Comparison of ENCODE assay signal across 1 cellular context in genomic region chr3:52682016-52682415, GRCh38.
TF ChIP-seq lines count a peak whose summit lies in the region.

No MANE protein-coding gene starts in this region.

TF ChIP-seq in HepG2, 621 proteins besides CTCF, POLR2A, EP300 and RAD21 (continued from another document and continues in another):
- TF ChIP-seq PRDM15 (CRISPR knock-in tag; IDR thresholded peaks at IDR 0.05) (no peak), SP2 (CRISPR knock-in tag; IDR thresholded peaks at IDR 0.05) (no peak), ZFP36 (IDR thresholded peaks at IDR 0.05; ENCODE audit: borderline replicate concordance, low read depth, low read length, partially characterized antibody) (no peak), BRCA1 (CRISPR knock-in tag; IDR thresholded peaks at IDR 0.05) (no peak), TCF12 (IDR thresholded peaks at IDR 0.05) (no peak), TCF12 (CRISPR knock-in tag; IDR thresholded peaks at IDR 0.05) (no peak), NCOR1 (IDR thresholded peaks at IDR 0.05; ENCODE audit: borderline replicate concordance, low read length) (peak; percentile 42; the same call in 1 of the 2 replicates), ZNF362 (CRISPR knock-in tag; IDR thresholded peaks at IDR 0.05; ENCODE audit: borderline replicate concordance) (peak; percentile 62; the same call in 1 of the 2 replicates), ZSCAN30 (CRISPR knock-in tag; IDR thresholded peaks at IDR 0.05) (no peak), ZKSCAN1 (IDR thresholded peaks at IDR 0.05; ENCODE audit: low read length) (no peak), CEBPZ (IDR thresholded peaks at IDR 0.05; ENCODE audit: low read length) (no peak), NR2C2 (CRISPR knock-in tag; IDR thresholded peaks at IDR 0.05; ENCODE audit: borderline replicate concordance) (0 out of 2 replicates have a peak, but pooled peaks have one; percentile 19), NPAS2 (CRISPR knock-in tag; IDR thresholded peaks at IDR 0.05; ENCODE audit: borderline replicate concordance) (no peak), GATAD2A (CRISPR knock-in tag; IDR thresholded peaks at IDR 0.05) (peak; percentile 89), TFAP4 (IDR thresholded peaks at IDR 0.05; ENCODE audit: borderline replicate concordance, low read depth) (peak; percentile 61; the same call in 1 of the 2 replicates), ZNF317 (CRISPR knock-in tag; IDR thresholded peaks at IDR 0.05) (no peak), TFDP1 (CRISPR knock-in tag; IDR thresholded peaks at IDR 0.05; ENCODE audit: borderline replicate concordance) (peak; percentile 60; the same call in 1 of the 2 replicates), ZNF510 (CRISPR knock-in tag; IDR thresholded peaks at IDR 0.05; ENCODE audit: low read depth) (no peak), XBP1 (CRISPR knock-in tag; IDR thresholded peaks at IDR 0.05) (no peak), HNF4G (IDR thresholded peaks at IDR 0.05; ENCODE audit: borderline replicate concordance, low read depth, low read length) (peak; percentile 64; the same call in 1 of the 2 replicates), HNF4G (CRISPR knock-in tag; IDR thresholded peaks at IDR 0.05; ENCODE audit: borderline replicate concordance, low read depth) (no peak), ZMAT5 (CRISPR knock-in tag; IDR thresholded peaks at IDR 0.05; ENCODE audit: borderline replicate concordance, low read depth) (no peak), FUBP1 (CRISPR knock-in tag; IDR thresholded peaks at IDR 0.05; ENCODE audit: borderline replicate concordance) (no peak), ZNF841 (CRISPR knock-in tag; IDR thresholded peaks at IDR 0.05; ENCODE audit: borderline replicate concordance) (no peak), HNRNPL (IDR thresholded peaks at IDR 0.05; ENCODE audit: low read depth, low read length) (no peak), PRDM4 (CRISPR knock-in tag; IDR thresholded peaks at IDR 0.05; ENCODE audit: borderline replicate concordance) (no peak), NR2F1 (CRISPR knock-in tag; IDR thresholded peaks at IDR 0.05) (no peak), IKZF1 (IDR thresholded peaks at IDR 0.05) (no peak), ZNF180 (CRISPR knock-in tag; IDR thresholded peaks at IDR 0.05; ENCODE audit: borderline replicate concordance, low read depth) (no peak), DPF2 (CRISPR knock-in tag; IDR thresholded peaks at IDR 0.05; ENCODE audit: borderline replicate concordance, low read depth) (no peak), AKAP8 (CRISPR knock-in tag; IDR thresholded peaks at IDR 0.05) (no peak), CREM (IDR thresholded peaks at IDR 0.05) (no peak), CREM (CRISPR knock-in tag; IDR thresholded peaks at IDR 0.05) (no peak), ETV6 (CRISPR knock-in tag; conservative IDR thresholded peaks at IDR 0.05) (no peak), ZSCAN31 (CRISPR knock-in tag; IDR thresholded peaks at IDR 0.05; ENCODE audit: low read depth) (no peak), FLYWCH1 (CRISPR knock-in tag; IDR thresholded peaks at IDR 0.05) (no peak), ZNF629 (CRISPR knock-in tag; conservative IDR thresholded peaks at IDR 0.05) (no peak), ZMYM4 (CRISPR knock-in tag; IDR thresholded peaks at IDR 0.05) (peak; percentile 51; the same call in 1 of the 2 replicates), ZNF143 (CRISPR knock-in tag; IDR thresholded peaks at IDR 0.05) (no peak), BCL6 (CRISPR knock-in tag; IDR thresholded peaks at IDR 0.05) (peak; percentile 63), RAD51 (IDR thresholded peaks at IDR 0.05; ENCODE audit: borderline replicate concordance) (no peak), ZNF460 (CRISPR knock-in tag; IDR thresholded peaks at IDR 0.05; ENCODE audit: borderline replicate concordance) (no peak), UBTF (CRISPR knock-in tag; IDR thresholded peaks at IDR 0.05) (no peak), AGO1 (IDR thresholded peaks at IDR 0.05; ENCODE audit: low read depth, low read length, poor library complexity, severe bottlenecking) (no peak), SNAI1 (CRISPR knock-in tag; IDR thresholded peaks at IDR 0.05; ENCODE audit: borderline replicate concordance) (no peak), HDAC6 (IDR thresholded peaks at IDR 0.05; ENCODE audit: low read depth, low read length) (no peak), NFE2 (CRISPR knock-in tag; IDR thresholded peaks at IDR 0.05) (no peak), ZNF749 (CRISPR knock-in tag; IDR thresholded peaks at IDR 0.05; ENCODE audit: borderline replicate concordance) (no peak), ZNF691 (CRISPR knock-in tag; IDR thresholded peaks at IDR 0.05; ENCODE audit: borderline replicate concordance, low read depth) (no peak), ZNF10 (CRISPR knock-in tag; IDR thresholded peaks at IDR 0.05; ENCODE audit: borderline replicate concordance, low read depth) (no peak), ZSCAN21 (CRISPR knock-in tag; IDR thresholded peaks at IDR 0.05; ENCODE audit: borderline replicate concordance) (no peak)
